In the genomic region with DNA sequence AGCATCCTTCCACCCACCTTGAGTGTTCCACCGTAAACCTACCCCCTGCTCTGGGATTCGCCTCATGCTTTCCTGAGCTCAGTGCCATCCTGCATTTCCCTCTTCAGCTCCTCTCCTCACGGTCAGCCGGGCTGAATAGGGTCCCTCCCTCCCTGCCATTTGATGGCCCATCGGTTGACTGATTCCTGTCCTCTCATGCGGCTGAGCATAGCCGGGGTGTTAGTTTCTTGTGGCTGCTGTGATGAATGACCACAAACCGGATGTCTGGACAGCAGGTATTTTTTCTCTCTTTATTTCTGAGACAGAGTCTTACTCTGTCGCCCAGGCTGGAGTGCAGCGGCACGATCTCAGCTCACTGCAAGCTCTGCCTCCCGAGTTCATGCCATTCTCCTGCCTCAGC, we compare ENCODE assay signal across 20 cellular contexts.
A peak's percentile ranks its signal among the peaks of the same experiment; 100 is the strongest.
DNase-seq lines count a peak whose midpoint lies in the region; ATAC-seq and FAIRE-seq lines count a peak whose summit lies in the region.
"Had no signal": no experiment of that assay in that cellular context is flagged by ENCODE, and none has a peak within 500 bp of the region (broad histone marks: within the 10 kb centered on the region; RNA-seq: fewer than 3 reads in every experiment).

No MANE protein-coding gene starts in this region.

- no peak overlapping the region for H3K27ac ChIP-seq in BLaER1
- H3K27ac ChIP-seq: HL-60, SK-N-MC had no signal

- no peak overlapping the region for H3K9ac ChIP-seq in BLaER1

- DNase-seq in RCC 7860 (ENCODE audit: low spot score) (peak; percentile 86), kidney tubule cell (ENCODE audit: low spot score) (peak; percentile 90), SHP77 treated with DMSO at 0.1 percent for 48 hours (lab: John Stamatoyannopoulos, UW) (no peak), HCEC 1CT (no peak), NCI-H446 treated with DMSO at 0.1 percent for 48 hours (lab: John Stamatoyannopoulos, UW) (no peak)
- DNase-seq: 8988T, C1 segment of cervical spinal cord, DMS153, GOT3, NCI-H1436 treated with DMSO at 0.1 percent for 48 hours, NCI-H2081, NCI-H524 treated with DMSO at 0.1 percent for 48 hours, OCI-M1 had no signal

- H3K9me3 ChIP-seq in BLaER1: no peaks in the 10 kb centered on the region

- H3K36me3 ChIP-seq in BLaER1: no peaks in the 10 kb centered on the region

- peak; percentile 53 for ATAC-seq in GM18909 (IDR thresholded peaks at IDR 0.05; ENCODE audit: poor library complexity, unreplicated experiment)
- ATAC-seq in HG02885 (IDR thresholded peaks at IDR 0.05; ENCODE audit: poor library complexity, unreplicated experiment): no peak
- ATAC-seq: K562 had no signal

- peaks cover 84% of the 10 kb centered on the region for H3K4me1 ChIP-seq in BLaER1

- no peaks in the 10 kb centered on the region for H3K27me3 ChIP-seq in BLaER1

- H3K4me3 ChIP-seq in BLaER1: no peak overlapping the region
- H3K4me3 ChIP-seq: K562, SK-N-MC had no signal

- no peaks in the 10 kb centered on the region for H4K20me1 ChIP-seq in BLaER1

- FAIRE-seq in RCC 7860 (lab: Jason Lieb, UNC): peak; percentile 88
- FAIRE-seq: GM12891, K562 had no signal

- H3K4me2 ChIP-seq in BLaER1: peak overlapping the region; percentile 76

Comparison
In these comparisons a context has a peak if more than half of its experiments do, and no peak if none do; other contexts are left out.
1. DNase-seq: peak in RCC 7860 (single experiment) and kidney tubule cell (single experiment); none in SHP77 treated with DMSO at 0.1 percent for 48 hours (single experiment), HCEC 1CT (single experiment) and NCI-H446 treated with DMSO at 0.1 percent for 48 hours (single experiment).